8 cellular contexts compared by ENCODE assay signal in the genomic region with DNA sequence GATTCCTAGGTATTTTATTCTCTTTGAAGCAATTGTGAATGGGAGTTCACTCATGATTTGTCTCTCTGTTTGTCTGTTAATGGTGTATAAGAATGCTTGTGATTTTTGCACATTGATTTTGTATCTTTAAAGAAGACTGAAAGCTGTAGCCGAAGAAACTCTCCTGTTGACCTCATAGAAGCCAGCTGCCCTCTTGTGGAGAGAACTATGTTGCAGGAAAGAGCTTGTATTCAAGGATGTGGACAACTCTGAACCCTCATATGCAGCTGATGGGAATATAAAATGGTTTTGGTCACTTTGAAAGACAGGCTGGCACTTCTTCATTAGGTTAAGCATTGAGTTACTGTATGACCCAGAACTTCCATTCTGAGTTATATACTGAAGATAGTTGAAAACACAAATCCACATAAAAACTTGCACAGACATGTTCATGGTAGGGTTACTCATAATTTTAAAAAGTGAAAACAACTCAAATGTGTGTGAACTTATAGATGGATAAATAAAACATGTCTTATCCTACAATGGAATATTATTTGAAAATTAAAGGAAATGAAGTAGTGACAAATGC.
DNase-seq lines count a peak whose midpoint lies in the region; ATAC-seq lines count a peak whose summit lies in the region.

No MANE protein-coding gene starts in this region.

- H3K36me3 ChIP-seq in HAP-1 (replicated peaks), result no peaks in the 10 kb centered on the region

- H3K4me1 ChIP-seq in HAP-1, result no peaks in the 10 kb centered on the region

- H3K4me3 ChIP-seq in HAP-1, result no peak overlapping the region

- DNase-seq in AG20443 (ENCODE audit: low spot score) (peak; percentile 5), HAP-1 (ENCODE audit: low spot score in 2 of 2) (peak; percentile 38 to 41), SHP77 (lab: John Stamatoyannopoulos, UW) (peak; percentile 28 to 62), hepatic stellate cell (ENCODE audit: low spot score) (peak; percentile 3), mesenteric fat pad (ENCODE audit: low spot score) (no peak)

- H3K9me3 ChIP-seq in HAP-1, result no peaks in the 10 kb centered on the region

- in situ Hi-C loops in HAP-1 (cut with MboI; ENCODE audit: low sequenced_read_pairs), result no loop called here

- ATAC-seq in GM21526 (IDR thresholded peaks at IDR 0.05; ENCODE audit: low FRiP score, unreplicated experiment) (no peak), GM21825 (IDR thresholded peaks at IDR 0.05; ENCODE audit: unreplicated experiment) (no peak), GM18517 (IDR thresholded peaks at IDR 0.05; ENCODE audit: unreplicated experiment) (no peak)

- H3K27me3 ChIP-seq in HAP-1 (ENCODE audit: low read depth), result no peaks in the 10 kb centered on the region
